ENCODE assay signal across 8 cellular contexts in the genomic region with DNA sequence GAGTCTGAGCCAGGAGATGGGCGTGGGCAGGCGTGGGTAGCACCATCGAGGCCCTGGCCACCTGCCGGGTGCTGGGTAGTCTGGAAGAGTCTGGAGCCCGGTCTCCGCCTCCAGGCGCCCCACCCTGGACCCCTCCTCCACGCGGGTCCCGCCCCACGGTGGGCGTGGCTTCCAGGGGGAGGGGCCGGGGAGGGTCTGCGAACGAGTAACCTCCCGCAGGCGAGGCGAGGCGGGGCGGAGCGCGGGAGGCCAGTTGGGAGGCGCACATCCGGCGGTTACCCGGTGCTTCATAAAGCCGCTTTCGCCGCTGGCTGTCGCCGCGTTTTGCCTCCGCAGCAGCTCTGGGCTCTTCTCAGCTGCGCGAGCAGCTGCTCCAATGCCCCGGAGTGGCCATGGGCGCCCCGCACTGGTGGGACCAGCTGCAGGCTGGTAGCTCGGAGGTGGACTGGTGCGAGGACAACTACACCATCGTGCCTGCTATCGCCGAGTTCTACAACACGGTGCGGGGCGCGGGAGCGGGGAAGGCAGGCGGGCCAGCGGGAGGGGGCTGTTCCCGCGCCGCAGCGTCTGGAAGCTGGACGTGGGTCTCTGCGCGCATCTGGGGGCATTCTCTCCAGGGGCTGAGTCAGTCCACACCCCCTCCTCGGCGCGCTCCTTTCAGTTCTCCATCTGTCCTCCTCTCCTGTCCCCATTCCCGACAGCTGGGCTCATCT. TPM values are rescaled to one million over a fixed set of nuclear protein-coding genes. Genes with fewer than 3 reads are reported as not detected.
DNase-seq lines count a peak whose midpoint lies in the region; ATAC-seq, FAIRE-seq and TF ChIP-seq lines count a peak whose summit lies in the region.

A gene (plus strand): TSS at position 317 of the 713 bp plus-strand sequence. CDS start 76 bp downstream, at position 393.

- peaks cover 40% of the 10 kb centered on the region for H3K4me1 ChIP-seq in left ventricle myocardium inferior
- H3K4me1 ChIP-seq in upper lobe of right lung: peaks cover 14% of the 10 kb centered on the region

- intact Hi-C loops in left ventricle myocardium inferior (cut with micrococcal nuclease) (loop anchor here (1.0 kb wide), 1 partner anchor 29 kb away; a partner anchor contains a TSS), upper lobe of right lung (cut with DNase I) (no loop called here)

- peaks cover 5% of the 10 kb centered on the region for H3K27me3 Mint-ChIP-seq in progenitor cell of endocrine pancreas

- peak; percentile 86; the same call in 1 of the 2 replicates for TF ChIP-seq POLR2A in GM12892 (IDR thresholded peaks at IDR 0.05; ENCODE audit: low read depth, low read length)

- H3K36me3 ChIP-seq in left ventricle myocardium inferior (peaks cover 7% of the 10 kb centered on the region), upper lobe of right lung (no peaks in the 10 kb centered on the region)

- peaks cover 9% of the 10 kb centered on the region for H3K4me1 Mint-ChIP-seq in progenitor cell of endocrine pancreas (ENCODE audit: low read depth)

- peak; percentile 94 for ATAC-seq in HG02763 (IDR thresholded peaks at IDR 0.05; ENCODE audit: unreplicated experiment)
- peak; percentile 99 for ATAC-seq in upper lobe of right lung

- H3K27ac ChIP-seq in left ventricle myocardium inferior (replicated peaks): peak within 1 kb of the TSS; percentile 95
- H3K27ac ChIP-seq in upper lobe of right lung: peak within 1 kb of the TSS; percentile 77

- peak within 1 kb of the TSS; percentile 99 for H3K27ac Mint-ChIP-seq in progenitor cell of endocrine pancreas

- TF ChIP-seq CTCF in left ventricle myocardium inferior (IDR thresholded peaks at IDR 0.05; ENCODE audit: borderline replicate concordance) (peak; percentile 13), progenitor cell of endocrine pancreas (IDR thresholded peaks at IDR 0.05; ENCODE audit: unreplicated experiment) (peak; percentile 33), upper lobe of right lung (IDR thresholded peaks at IDR 0.05) (no peak)

- H3K9me3 Mint-ChIP-seq in progenitor cell of endocrine pancreas (ENCODE audit: low read depth): peaks cover 3% of the 10 kb centered on the region

- DNase-seq in GM12892 (ENCODE audit: insufficient read length) (peak; percentile 91), NCI-H128 (lab: John Stamatoyannopoulos, UW; ENCODE audit: unreplicated experiment) (peak; percentile 91), T follicular helper cell (ENCODE audit: low read depth) (peak; percentile 91), amniotic epithelial cell (ENCODE audit: low read depth) (peak; percentile 82), left ventricle myocardium inferior (peak; percentile 96), progenitor cell of endocrine pancreas (ENCODE audit: low spot score, unreplicated experiment) (peak; percentile 98), upper lobe of right lung (peak; percentile 97)

- H3K4me3 ChIP-seq in left ventricle myocardium inferior: peak within 1 kb of the TSS; percentile 98
- H3K4me3 ChIP-seq in upper lobe of right lung: peak within 1 kb of the TSS; percentile 94

- peak within 1 kb of the TSS; percentile 96 for H3K4me3 Mint-ChIP-seq in progenitor cell of endocrine pancreas (ENCODE audit: low read depth)

- no peaks in the 10 kb centered on the region for H3K27me3 ChIP-seq in left ventricle myocardium inferior (ENCODE audit: low read depth)
- H3K27me3 ChIP-seq in upper lobe of right lung: no peaks in the 10 kb centered on the region

- peak; percentile 97 for FAIRE-seq in GM12892 (lab: Jason Lieb, UNC)

- H3K36me3 Mint-ChIP-seq in progenitor cell of endocrine pancreas (ENCODE audit: insufficient read depth): peaks cover 1% of the 10 kb centered on the region

- H3K9me3 ChIP-seq in left ventricle myocardium inferior (replicated peaks) (peaks cover under 1% of the 10 kb centered on the region), upper lobe of right lung (no peaks in the 10 kb centered on the region)

RNA-seq across cellular contexts. Expression of the gene that starts here (rescaled TPM):
- 3.1 TPM for polyA plus RNA-seq in GM12892 (2012; ENCODE audit: missing spikeins)
- 3.8 TPM for total RNA-seq in left ventricle myocardium inferior
- 7.5 and 8.4 TPM in 2 replicates for total RNA-seq in progenitor cell of endocrine pancreas
- 5.5 TPM for total RNA-seq in upper lobe of right lung

Comparison
In these comparisons a context has a peak if more than half of its experiments do, and no peak if none do; other contexts are left out.
1. Peak in every context shown above with its lines: DNase-seq, ATAC-seq, H3K4me3 ChIP-seq and H3K27ac ChIP-seq.